In genomic region chr4:25977397-25978170, GRCh38 we compare ENCODE assay signal across 1 cellular context.
TF ChIP-seq lines count a peak whose summit lies in the region.

No MANE protein-coding gene starts in this region.

TF ChIP-seq in GM23338, 12 proteins besides CTCF, POLR2A, EP300 and RAD21:
- TF ChIP-seq EZH2 (IDR thresholded peaks at IDR 0.05; ENCODE audit: low read depth, unreplicated experiment) (no peak), ZNF331 (CRISPR knock-in tag; IDR thresholded peaks at IDR 0.05; ENCODE audit: low read depth) (no peak), ZNF114 (CRISPR knock-in tag; IDR thresholded peaks at IDR 0.05) (no peak), NANOG (IDR thresholded peaks at IDR 0.05; ENCODE audit: borderline replicate concordance) (no peak), STAT1 (IDR thresholded peaks at IDR 0.05; ENCODE audit: unreplicated experiment) (no peak), ETS1 (IDR thresholded peaks at IDR 0.05) (no peak), EZH2phosphoT487 (IDR thresholded peaks at IDR 0.05; ENCODE audit: unreplicated experiment) (no peak), REST (IDR thresholded peaks at IDR 0.05; ENCODE audit: unreplicated experiment) (no peak), JUNB (IDR thresholded peaks at IDR 0.05; ENCODE audit: unreplicated experiment) (no peak), ZNF462 (CRISPR knock-in tag; IDR thresholded peaks at IDR 0.05) (no peak), POLR2AphosphoS5 (IDR thresholded peaks at IDR 0.05; ENCODE audit: low read depth) (no peak), CREB1 (CRISPR knock-in tag; IDR thresholded peaks at IDR 0.05; ENCODE audit: low read depth) (no peak)
